ENCODE assay signal across 21 cellular contexts in genomic region chr7:104790440-104790839, GRCh38.
DNase-seq lines count a peak whose midpoint lies in the region; ATAC-seq and TF ChIP-seq lines count a peak whose summit lies in the region.
"Had no signal": no experiment of that assay in that cellular context is flagged by ENCODE, and none has a peak within 500 bp of the region (broad histone marks: within the 10 kb centered on the region; RNA-seq: fewer than 3 reads in every experiment).

No MANE protein-coding gene starts in this region.

- H3K4me1 Mint-ChIP-seq in chondrocyte (ENCODE audit: low read depth): no peaks in the 10 kb centered on the region
- H3K4me1 Mint-ChIP-seq: CD8-positive, alpha-beta memory T cell had no signal

- H3K9me3 Mint-ChIP-seq in chondrocyte (ENCODE audit: low read depth): no peaks in the 10 kb centered on the region
- H3K9me3 Mint-ChIP-seq: CD8-positive, alpha-beta memory T cell had no signal

- no peak overlapping the region for H3K4me3 Mint-ChIP-seq in chondrocyte (ENCODE audit: unreplicated experiment)
- H3K4me3 Mint-ChIP-seq: CD8-positive, alpha-beta memory T cell had no signal

- no peak overlapping the region for H3K27ac Mint-ChIP-seq in chondrocyte (ENCODE audit: unreplicated experiment)
- H3K27ac Mint-ChIP-seq: CD8-positive, alpha-beta memory T cell had no signal

- peak; percentile 16 for DNase-seq in HT1080 (ENCODE audit: low read depth)
- peak; percentile 34 for DNase-seq in dermis blood vessel endothelial cell
- no peak for DNase-seq in GM19238 (ENCODE audit: insufficient read length, low spot score)
- DNase-seq in NCI-H1930 (lab: John Stamatoyannopoulos, UW): no peak
- DNase-seq in chondrocyte (ENCODE audit: low spot score): no peak
- DNase-seq: CD8-positive, alpha-beta memory T cell; DMS 273 treated with DMSO at 0.1 percent for 48 hours; DMS79; GF-D8; NCI-H1092; NCI-H146; NCI-H2029; NCI-H446; NCI-H526; SHP77 treated with DMSO at 0.1 percent for 48 hours had no signal

- peak overlapping the region; percentile 80 for H3K27ac ChIP-seq in VCaP
- H3K27ac ChIP-seq: RWPE1, SK-N-MC had no signal

- TF ChIP-seq CTCF in VCaP (conservative IDR thresholded peaks at IDR 0.05) (no peak), chondrocyte (IDR thresholded peaks at IDR 0.05) (no peak)

- peaks cover 18% of the 10 kb centered on the region for H3K27me3 Mint-ChIP-seq in chondrocyte (ENCODE audit: low read depth)

- ATAC-seq in GM19455 (IDR thresholded peaks at IDR 0.05; ENCODE audit: unreplicated experiment): no peak
- ATAC-seq: HCT116, Panc1 had no signal

- H3K36me3 Mint-ChIP-seq in chondrocyte (ENCODE audit: low read depth): no peaks in the 10 kb centered on the region
- H3K36me3 Mint-ChIP-seq: CD8-positive, alpha-beta memory T cell had no signal

Comparison
In these comparisons a context has a peak if more than half of its experiments do, and no peak if none do; other contexts are left out.
1. DNase-seq: peak in HT1080 (single experiment) and dermis blood vessel endothelial cell (single experiment); none in GM19238 (single experiment), NCI-H1930 (0 of 2) and chondrocyte (single experiment).